ENCODE assay signal across 8 cellular contexts in the genomic region with DNA sequence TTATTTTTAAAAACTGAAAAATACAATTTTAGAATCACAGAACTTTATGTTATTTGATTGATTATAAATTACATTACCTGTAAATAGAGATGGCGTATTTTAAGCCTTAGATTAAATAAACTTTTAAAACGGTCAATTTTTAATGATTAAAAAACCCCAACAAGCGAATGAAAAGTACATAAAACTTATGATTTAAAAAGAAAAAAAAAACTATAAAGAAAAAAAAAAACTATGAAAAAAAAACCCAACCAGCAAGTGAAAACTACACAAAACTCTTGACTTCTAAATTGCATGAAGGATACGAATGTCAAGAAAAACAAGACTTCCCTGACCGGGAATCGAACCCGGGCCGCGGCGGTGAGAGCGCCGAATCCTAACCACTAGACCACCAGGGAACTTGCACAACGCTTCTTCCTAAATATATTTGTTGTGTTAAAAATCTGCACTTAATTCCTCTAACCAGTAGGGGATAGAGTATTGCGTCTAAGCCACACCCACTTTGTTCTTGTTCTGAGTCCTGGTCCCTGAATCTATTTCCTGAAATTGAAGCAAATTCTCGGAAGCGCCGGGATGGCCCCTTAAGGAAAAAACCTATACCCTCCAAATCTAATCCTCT. TPM values are rescaled to one million over a fixed set of nuclear protein-coding genes. Genes with fewer than 3 reads are reported as not detected.
DNase-seq lines count a peak whose midpoint lies in the region; ATAC-seq and TF ChIP-seq lines count a peak whose summit lies in the region.

No MANE protein-coding gene starts in this region.

- DNase-seq in DMS53 treated with DMSO at 0.1 percent for 48 hours (lab: John Stamatoyannopoulos, UW; ENCODE audit: unreplicated experiment) (peak; percentile 81), Peyer's patch (peak; percentile 75 to 93 (median 80)), fibroblast of peridontal ligament (ENCODE audit: extremely low read depth) (peak; percentile 98)
- peak; percentile 68 for DNase-seq in activated T-helper 1 cell treated with anti-CD3 and anti-CD28 coated beads, Interleukin-12 subunit alpha, Interleukin-12 subunit beta, Interleukin-2, Interleukin-4 antibody, amounts not matched to agents 30 ng/mL and 10 ng/mL and 1 ng/mL, durations not matched to agents 14 hours and 24 hours and 36 hours (ENCODE audit: low spot score)
- peak; percentile 71 to 98 (median 88) for DNase-seq in naive thymus-derived CD8-positive, alpha-beta T cell

- H3K27me3 ChIP-seq in KMS-11 (ENCODE audit: insufficient read depth, low read depth): no peaks in the 10 kb centered on the region
- no peaks in the 10 kb centered on the region for H3K27me3 ChIP-seq in Peyer's patch

- no peaks in the 10 kb centered on the region for H3K79me2 ChIP-seq in KMS-11 (ENCODE audit: insufficient read depth, low read depth)

- H3K36me3 ChIP-seq in KMS-11 (ENCODE audit: insufficient read depth) (no peaks in the 10 kb centered on the region), Peyer's patch (no peaks in the 10 kb centered on the region)

- H3K9ac ChIP-seq in KMS-11: peak overlapping the region; percentile 97

- no peak for TF ChIP-seq CTCF in KMS-11 (conservative IDR thresholded peaks at IDR 0.05; ENCODE audit: low read depth, low read length)
- TF ChIP-seq CTCF in Peyer's patch (IDR thresholded peaks at IDR 0.05): peak in 5 of 6 experiments; percentile 30 to 68 (median 64)

- H2AFZ ChIP-seq in KMS-11 (ENCODE audit: low read depth): peak overlapping the region; percentile 93

- intact Hi-C loops in activated T-helper 1 cell treated with anti-CD3 and anti-CD28 coated beads, Interleukin-12 subunit alpha, Interleukin-12 subunit beta, Interleukin-2, Interleukin-4 antibody, amounts not matched to agents 30 ng/mL and 10 ng/mL and 1 ng/mL, durations not matched to agents 14 hours and 24 hours and 36 hours (cut with micrococcal nuclease): loop anchor here (1.0 to 2.0 kb wide), 7 partner anchors 15 to 206 kb away; partner anchors contain the start of genes HEY2, HINT3 and TRMT11

- H3K9me3 Mint-ChIP-seq in activated T-helper 1 cell treated with anti-CD3 and anti-CD28 coated beads, Interleukin-12 subunit alpha, Interleukin-12 subunit beta, Interleukin-2, Interleukin-4 antibody, amounts not matched to agents 30 ng/mL and 10 ng/mL and 1 ng/mL, durations not matched to agents 14 hours and 24 hours and 36 hours: no peaks in the 10 kb centered on the region
- no peaks in the 10 kb centered on the region for H3K9me3 Mint-ChIP-seq in naive thymus-derived CD8-positive, alpha-beta T cell
- no peaks in the 10 kb centered on the region for H3K9me3 Mint-ChIP-seq in stimulated activated memory B cell treated with anti-CD40 and anti-IgM and Interleukin-4, amounts not matched to agents 10 μg/mL and 1 μg/mL and 100 μg/mL, for 72 hours

- POLR2A ChIA-PET in naive thymus-derived CD8-positive, alpha-beta T cell (lab: Charles Lee): interaction anchor here (0.7 to 6.4 kb wide), 10 partner anchors 8 to 479 kb away, joined by 3 to 271 read pairs (median 6); partner anchors contain the start of genes HDDC2, HEY2, HINT3 and NCOA7

- no peaks in the 10 kb centered on the region for H3K9me3 ChIP-seq in Peyer's patch

- H3K4me2 ChIP-seq in KMS-11: peak overlapping the region; percentile 91

- H4K20me1 ChIP-seq in KMS-11 (ENCODE audit: insufficient read depth): no peaks in the 10 kb centered on the region

- peak overlapping the region; percentile 98 for H3K27ac ChIP-seq in KMS-11
- H3K27ac ChIP-seq in Peyer's patch: peak overlapping the region; percentile 86 to 96 (median 90)

- H3K4me3 Mint-ChIP-seq in activated T-helper 1 cell treated with anti-CD3 and anti-CD28 coated beads, Interleukin-12 subunit alpha, Interleukin-12 subunit beta, Interleukin-2, Interleukin-4 antibody, amounts not matched to agents 30 ng/mL and 10 ng/mL and 1 ng/mL, durations not matched to agents 14 hours and 24 hours and 36 hours: no peak overlapping the region
- H3K4me3 Mint-ChIP-seq in naive thymus-derived CD8-positive, alpha-beta T cell: no peak overlapping the region
- no peak overlapping the region for H3K4me3 Mint-ChIP-seq in stimulated activated memory B cell treated with anti-CD40 and anti-IgM and Interleukin-4, amounts not matched to agents 10 μg/mL and 1 μg/mL and 100 μg/mL, for 72 hours

- TF ChIP-seq POLR2A in Peyer's patch (IDR thresholded peaks at IDR 0.05): peak in 1 of 2 donors; percentile 17

- H3K4me3 ChIP-seq in KMS-11 (IDR thresholded peaks at IDR 0.05; ENCODE audit: insufficient read depth, low read depth, low read length) (no peak overlapping the region), Peyer's patch (peak overlapping the region; percentile 50 to 70 (median 52))

- ATAC-seq in GM21786 (IDR thresholded peaks at IDR 0.05; ENCODE audit: unreplicated experiment): peak; percentile 82
- ATAC-seq in naive thymus-derived CD8-positive, alpha-beta T cell: peak; percentile 77 to 79
- peak; percentile 94 for ATAC-seq in stimulated activated memory B cell treated with anti-CD40 and anti-IgM and Interleukin-4, amounts not matched to agents 10 μg/mL and 1 μg/mL and 100 μg/mL, for 72 hours

- H3K4me1 ChIP-seq in KMS-11 (ENCODE audit: low read depth, poor library complexity, severe bottlenecking) (peaks cover 7% of the 10 kb centered on the region), Peyer's patch (no peaks in the 10 kb centered on the region)

- peaks cover 15% of the 10 kb centered on the region for H3K27me3 Mint-ChIP-seq in activated T-helper 1 cell treated with anti-CD3 and anti-CD28 coated beads, Interleukin-12 subunit alpha, Interleukin-12 subunit beta, Interleukin-2, Interleukin-4 antibody, amounts not matched to agents 30 ng/mL and 10 ng/mL and 1 ng/mL, durations not matched to agents 14 hours and 24 hours and 36 hours (ENCODE audit: insufficient read depth)
- H3K27me3 Mint-ChIP-seq in naive thymus-derived CD8-positive, alpha-beta T cell: peaks cover 0 to 4% (median 0%) of the 10 kb centered on the region in 5 donors
- H3K27me3 Mint-ChIP-seq in stimulated activated memory B cell treated with anti-CD40 and anti-IgM and Interleukin-4, amounts not matched to agents 10 μg/mL and 1 μg/mL and 100 μg/mL, for 72 hours: no peaks in the 10 kb centered on the region

- H3K36me3 Mint-ChIP-seq in activated T-helper 1 cell treated with anti-CD3 and anti-CD28 coated beads, Interleukin-12 subunit alpha, Interleukin-12 subunit beta, Interleukin-2, Interleukin-4 antibody, amounts not matched to agents 30 ng/mL and 10 ng/mL and 1 ng/mL, durations not matched to agents 14 hours and 24 hours and 36 hours (ENCODE audit: low read depth): peaks cover 4% of the 10 kb centered on the region
- H3K36me3 Mint-ChIP-seq in naive thymus-derived CD8-positive, alpha-beta T cell: no peaks in the 10 kb centered on the region
- H3K36me3 Mint-ChIP-seq in stimulated activated memory B cell treated with anti-CD40 and anti-IgM and Interleukin-4, amounts not matched to agents 10 μg/mL and 1 μg/mL and 100 μg/mL, for 72 hours: no peaks in the 10 kb centered on the region

- no peak overlapping the region for H3K27ac Mint-ChIP-seq in activated T-helper 1 cell treated with anti-CD3 and anti-CD28 coated beads, Interleukin-12 subunit alpha, Interleukin-12 subunit beta, Interleukin-2, Interleukin-4 antibody, amounts not matched to agents 30 ng/mL and 10 ng/mL and 1 ng/mL, durations not matched to agents 14 hours and 24 hours and 36 hours
- H3K27ac Mint-ChIP-seq in naive thymus-derived CD8-positive, alpha-beta T cell: no peak overlapping the region
- no peak overlapping the region for H3K27ac Mint-ChIP-seq in stimulated activated memory B cell treated with anti-CD40 and anti-IgM and Interleukin-4, amounts not matched to agents 10 μg/mL and 1 μg/mL and 100 μg/mL, for 72 hours

- peaks cover 12% of the 10 kb centered on the region for H3K4me1 Mint-ChIP-seq in activated T-helper 1 cell treated with anti-CD3 and anti-CD28 coated beads, Interleukin-12 subunit alpha, Interleukin-12 subunit beta, Interleukin-2, Interleukin-4 antibody, amounts not matched to agents 30 ng/mL and 10 ng/mL and 1 ng/mL, durations not matched to agents 14 hours and 24 hours and 36 hours (ENCODE audit: low read depth)
- peaks cover 6 to 16% (median 13%) of the 10 kb centered on the region in 4 donors for H3K4me1 Mint-ChIP-seq in naive thymus-derived CD8-positive, alpha-beta T cell
- H3K4me1 Mint-ChIP-seq in stimulated activated memory B cell treated with anti-CD40 and anti-IgM and Interleukin-4, amounts not matched to agents 10 μg/mL and 1 μg/mL and 100 μg/mL, for 72 hours: peaks cover 6% of the 10 kb centered on the region

RNA-seq across cellular contexts. Expression of gene NCOA7, which starts 10.7 kb away (rescaled TPM):
- 10 to 100 TPM; 15.4 to 80.9 (median 27.7) TPM for total RNA-seq in Peyer's patch
- 56.1 and 59.3 TPM in 2 replicates for total RNA-seq in activated T-helper 1 cell treated with anti-CD3 and anti-CD28 coated beads, Interleukin-12 subunit alpha, Interleukin-12 subunit beta, Interleukin-2, Interleukin-4 antibody, amounts not matched to agents 30 ng/mL and 10 ng/mL and 1 ng/mL, durations not matched to agents 14 hours and 24 hours and 36 hours
- 10 to 100 TPM; 44.4 to 48.0 TPM for total RNA-seq in naive thymus-derived CD8-positive, alpha-beta T cell
- polyA plus RNA-seq in naive thymus-derived CD8-positive, alpha-beta T cell: 10 to 100 TPM in 2 of 3 donors, 1 to 10 TPM in 1; 9.4 to 16.5 (median 13.5) TPM

RNA-seq across cellular contexts. Expression of gene HEY2, which starts 30.6 kb away (rescaled TPM):
- total RNA-seq in Peyer's patch: 1 to 10 TPM in 1 of 4 donors, under 1 TPM in 2, not detected in 1; 0.35 to 2.0 (median 0.40) TPM
- not detected in 2 replicates for total RNA-seq in activated T-helper 1 cell treated with anti-CD3 and anti-CD28 coated beads, Interleukin-12 subunit alpha, Interleukin-12 subunit beta, Interleukin-2, Interleukin-4 antibody, amounts not matched to agents 30 ng/mL and 10 ng/mL and 1 ng/mL, durations not matched to agents 14 hours and 24 hours and 36 hours
- under 1 TPM; 0.33 to 0.60 TPM for total RNA-seq in naive thymus-derived CD8-positive, alpha-beta T cell
- under 1 TPM; 0.18 to 0.32 (median 0.27) TPM for polyA plus RNA-seq in naive thymus-derived CD8-positive, alpha-beta T cell
